In the genomic region with DNA sequence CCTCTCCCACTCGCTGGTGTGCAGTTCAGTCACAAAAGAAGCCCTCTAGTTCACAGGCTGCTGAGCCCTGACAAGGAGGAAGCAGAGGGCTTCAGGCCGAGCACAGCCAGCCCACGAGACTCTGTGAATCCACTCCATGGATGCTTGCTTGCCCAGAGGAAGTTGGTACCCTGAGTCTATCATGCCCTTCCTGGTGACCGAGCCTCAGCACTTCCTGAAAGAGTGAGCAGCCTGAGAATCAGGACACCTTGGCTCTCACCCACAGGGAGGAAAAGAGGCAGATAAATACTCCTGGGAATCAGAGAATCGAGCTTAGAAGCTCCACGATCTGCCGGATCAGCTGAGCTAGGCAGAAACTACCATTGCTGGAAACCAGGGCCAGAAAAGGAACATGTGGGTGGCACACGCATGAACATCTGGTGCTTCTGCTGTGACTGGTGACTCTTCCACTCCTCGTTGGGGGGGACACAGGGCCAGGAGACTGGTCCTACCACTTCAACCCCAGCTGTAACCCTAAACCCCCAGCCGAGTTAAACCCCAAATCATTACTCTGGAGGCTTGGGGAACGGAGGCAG, we compare ENCODE assay signal across 9 cellular contexts.
A peak's percentile ranks its signal among the peaks of the same experiment; 100 is the strongest.
DNase-seq lines count a peak whose midpoint lies in the region; ATAC-seq, FAIRE-seq and TF ChIP-seq lines count a peak whose summit lies in the region.
"Had no signal": no experiment of that assay in that cellular context is flagged by ENCODE, and none has a peak within 500 bp of the region (broad histone marks: within the 10 kb centered on the region; RNA-seq: fewer than 3 reads in every experiment).

No MANE protein-coding gene starts in this region.

- no peaks in the 10 kb centered on the region for H3K9me3 ChIP-seq in K562 (replicated peaks; ENCODE audit: control insufficient read depth, insufficient read depth, low read depth, low read length)
- H3K9me3 ChIP-seq in mesenchymal stem cell (ENCODE audit: control insufficient read depth, low read length), result no peaks in the 10 kb centered on the region

- no peak overlapping the region for H4K91ac ChIP-seq in mesenchymal stem cell (ENCODE audit: low read length)

- peaks cover 39% of the 10 kb centered on the region for H3K27me3 Mint-ChIP-seq in activated CD4-positive, alpha-beta T cell treated with anti-CD3 and anti-CD28 coated beads for 36 hours

- peak overlapping the region in 1 of 2 experiments; percentile 0 for H3K18ac ChIP-seq in mesenchymal stem cell (ENCODE audit: low read depth in 1 of 2, low read length in 2 of 2)

- H3K4me3 ChIP-seq in AG04449 (ENCODE audit: low read depth, low read length), result peak overlapping the region; percentile 30
- no peak overlapping the region for H3K4me3 ChIP-seq in H7 (ENCODE audit: insufficient read depth, low read depth, low read length)
- no peak overlapping the region for H3K4me3 ChIP-seq in K562
- H3K4me3 ChIP-seq in mesenchymal stem cell (ENCODE audit: insufficient read depth in 1 of 2, low read depth in 1 of 2, low read length in 2 of 2), result peak overlapping the region in 1 of 2 experiments; percentile 72

- H2BK12ac ChIP-seq in mesenchymal stem cell (ENCODE audit: low read length in 2 of 2), result no peak overlapping the region

- TF ChIP-seq EP300 in K562 (IDR thresholded peaks at IDR 0.05; ENCODE audit: low read length), result no peak

- no peak overlapping the region for H3K27ac Mint-ChIP-seq in activated CD4-positive, alpha-beta T cell treated with anti-CD3 and anti-CD28 coated beads for 36 hours

- FAIRE-seq in K562 (lab: Jason Lieb, UNC), result no peak

- H3K36me3 Mint-ChIP-seq in activated CD4-positive, alpha-beta T cell treated with anti-CD3 and anti-CD28 coated beads for 36 hours (ENCODE audit: low read depth), result no peaks in the 10 kb centered on the region

- 1% methylated on average over 11 of the region's 11 CpGs for WGBS in K562 (ENCODE audit: insufficient coverage, low coverage, missing lambda C conversion rate)
- WGBS in mesenchymal stem cell, result 77% methylated on average over 10 of the region's 11 CpGs

- no peak for TF ChIP-seq RAD21 in K562 (CRISPR knock-in tag; conservative IDR thresholded peaks at IDR 0.05 in 1 of 2, IDR thresholded peaks at IDR 0.05 in 1 of 2)

- H3K23ac ChIP-seq in mesenchymal stem cell (ENCODE audit: low read length in 2 of 2), result no peak overlapping the region

- H3K36me3 ChIP-seq in H7 (replicated peaks; ENCODE audit: control insufficient read depth, insufficient read depth, low read length), result no peaks in the 10 kb centered on the region
- no peaks in the 10 kb centered on the region for H3K36me3 ChIP-seq in K562 (ENCODE audit: control insufficient read depth, insufficient read depth, low read length)
- no peaks in the 10 kb centered on the region for H3K36me3 ChIP-seq in mesenchymal stem cell (ENCODE audit: control insufficient read depth in 1 of 2, insufficient read depth in 2 of 2, low read depth in 1 of 2, low read length in 2 of 2)

- no peak overlapping the region for H3K14ac ChIP-seq in mesenchymal stem cell (ENCODE audit: low read length in 2 of 2)

- H2AFZ ChIP-seq in K562 (ENCODE audit: low read depth, low read length), result peak overlapping the region; percentile 56; the same call in 1 of the 2 replicates
- peak overlapping the region; percentile 64 for H2AFZ ChIP-seq in mesenchymal stem cell (ENCODE audit: low read depth, low read length)

- TF ChIP-seq CTCF in AG04449 (IDR thresholded peaks at IDR 0.05; ENCODE audit: insufficient read depth, low read length, missing control alignments) (no peak), K562 (IDR thresholded peaks at IDR 0.05 in 2 of 3, conservative IDR thresholded peaks at IDR 0.05 in 1 of 3; ENCODE audit: insufficient read depth in 2 of 3, low read depth in 1 of 3, low read length in 3 of 3) (no peak)

- no peak overlapping the region for H3K4me3 Mint-ChIP-seq in activated CD4-positive, alpha-beta T cell treated with anti-CD3 and anti-CD28 coated beads for 36 hours

- H3K9me1 ChIP-seq in K562 (ENCODE audit: control insufficient read depth, insufficient read depth, low read length), result no peaks in the 10 kb centered on the region

- no peak overlapping the region for H4K8ac ChIP-seq in mesenchymal stem cell (ENCODE audit: low read length)

- H4K20me1 ChIP-seq in K562 (replicated peaks; ENCODE audit: control insufficient read depth, insufficient read depth, low read length), result no peaks in the 10 kb centered on the region

- H3K4ac ChIP-seq in mesenchymal stem cell (ENCODE audit: low read depth in 1 of 2, low read length in 2 of 2), result no peak overlapping the region

- no peak for TF ChIP-seq POLR2A in K562 (conservative IDR thresholded peaks at IDR 0.05)

- peaks cover 2% of the 10 kb centered on the region for H3K4me1 Mint-ChIP-seq in activated CD4-positive, alpha-beta T cell treated with anti-CD3 and anti-CD28 coated beads for 36 hours

- peak; percentile 45 for ATAC-seq in K562
- ATAC-seq in activated CD4-positive, alpha-beta T cell treated with anti-CD3 and anti-CD28 coated beads for 36 hours, result no peak
- no peak for ATAC-seq in GM18858 (IDR thresholded peaks at IDR 0.05; ENCODE audit: unreplicated experiment)

- no peak overlapping the region for H2AK5ac ChIP-seq in mesenchymal stem cell (ENCODE audit: low read length, severe bottlenecking)

- in situ Hi-C loops in K562 (cut with MboI), result loop anchor here (25.0 kb wide), 1 partner anchor 1195 kb away; no protein-coding TSS in a partner anchor

- no TSS peak for BruUV-seq in K562 (replicated peaks; lab: Mats Ljungman, UMichigan)

- H3K27me3 ChIP-seq in H7 (ENCODE audit: control insufficient read depth, insufficient read depth, low read length) (peaks cover 14% of the 10 kb centered on the region), K562 (ENCODE audit: control insufficient read depth in 2 of 2, insufficient read depth in 2 of 2, low read length in 2 of 2) (peaks cover 0 to 19% of the 10 kb centered on the region in 2 experiments; a peak in 3 of 5 replicates), mesenchymal stem cell (ENCODE audit: control insufficient read depth in 1 of 2, insufficient read depth in 1 of 2, low read length in 2 of 2) (peaks cover 34 to 36% of the 10 kb centered on the region in 2 experiments)

- no peak overlapping the region for H3K27ac ChIP-seq in K562 (ENCODE audit: extremely low read depth, low read depth, low read length)
- H3K27ac ChIP-seq in mesenchymal stem cell (ENCODE audit: low read length, poor library complexity, severe bottlenecking), result no peak overlapping the region
- H3K27ac ChIP-seq: VCaP had no signal

- H3K9me3 Mint-ChIP-seq in activated CD4-positive, alpha-beta T cell treated with anti-CD3 and anti-CD28 coated beads for 36 hours (ENCODE audit: low read depth), result no peaks in the 10 kb centered on the region

- H3K79me1 ChIP-seq in mesenchymal stem cell (replicated peaks; ENCODE audit: low read length, poor library complexity, severe bottlenecking), result no peaks in the 10 kb centered on the region

- H3K79me2 ChIP-seq in K562 (ENCODE audit: control insufficient read depth, insufficient read depth, low read length), result no peaks in the 10 kb centered on the region

- intact Hi-C loops in K562 (cut with micrococcal nuclease), result loop anchor here (1.0 to 10.0 kb wide), 2 partner anchors 553 to 1182 kb away; no protein-coding TSS in a partner anchor
- intact Hi-C loops in activated CD4-positive, alpha-beta T cell treated with anti-CD3 and anti-CD28 coated beads for 36 hours (cut with DNase I, micrococcal nuclease), result loop anchor here (2.0 to 10.0 kb wide), 3 partner anchors 40 to 554 kb away; no protein-coding TSS in a partner anchor

- CTCF ChIA-PET in AG04449 (lab: Yijun Ruan, JAX), result interaction anchor here (0.5 to 12.3 kb wide), 51 partner anchors 10 to 962 kb away, joined by 3 to 164 read pairs (median 5); no protein-coding TSS in a partner anchor
- CTCF ChIA-PET in K562 (lab: Yijun Ruan, JAX; ENCODE audit: low intra/inter-chr PET ratio), result interaction anchor here (0.9 kb wide), 1 partner anchor 553 kb away, joined by 3 read pairs; no protein-coding TSS in a partner anchor
- CTCF ChIA-PET in activated CD4-positive, alpha-beta T cell treated with anti-CD3 and anti-CD28 coated beads for 36 hours (lab: Charles Lee), result interaction anchor here (0.6 to 1.2 kb wide), 4 partner anchors 41 to 1228 kb away, joined by 3 to 4 read pairs (median 3); no protein-coding TSS in a partner anchor

- no peak overlapping the region for H2BK15ac ChIP-seq in mesenchymal stem cell (ENCODE audit: low read depth, poor library complexity, severe bottlenecking)

- H2BK120ac ChIP-seq in mesenchymal stem cell (ENCODE audit: low read depth, low read length), result no peak overlapping the region

- H3K4me2 ChIP-seq in K562 (ENCODE audit: insufficient read depth, low read length), result peak overlapping the region; percentile 15
- peak overlapping the region; percentile 41 for H3K4me2 ChIP-seq in mesenchymal stem cell (ENCODE audit: low read length, poor library complexity, severe bottlenecking)

- no peak overlapping the region for H3K9ac ChIP-seq in K562 (ENCODE audit: insufficient read depth in 1 of 2, low read depth in 2 of 2, low read length in 2 of 2)
- peak overlapping the region; percentile 79 for H3K9ac ChIP-seq in mesenchymal stem cell (ENCODE audit: low read length)

- H3K4me1 ChIP-seq in K562 (replicated peaks in 1 of 2; ENCODE audit: control insufficient read depth in 2 of 2, insufficient read depth in 2 of 2, low read length in 2 of 2) (peaks cover 0 to 6% of the 10 kb centered on the region in 2 experiments; a peak in 1 of 5 replicates), mesenchymal stem cell (ENCODE audit: control insufficient read depth, insufficient read depth, low read depth, low read length) (peaks cover 10% of the 10 kb centered on the region)

- H2BK5ac ChIP-seq in mesenchymal stem cell (ENCODE audit: low read depth, low read length, poor library complexity, severe bottlenecking), result no peak overlapping the region

- DNase-seq in AG04449 (ENCODE audit: low read depth, low spot score) (no peak), H7 (peak; percentile 28), K562 (ENCODE audit: extremely low read depth in 1 of 4, low spot score in 3 of 4) (no peak), mesenchymal stem cell (no peak), SHP77 (lab: John Stamatoyannopoulos, UW) (no peak), NCI-H1930 (lab: John Stamatoyannopoulos, UW) (no peak)
- DNase-seq in activated CD4-positive, alpha-beta T cell treated with anti-CD3 and anti-CD28 coated beads for 36 hours, result no peak

- POLR2A ChIA-PET in AG04449 (lab: Yijun Ruan, JAX) (no interaction called here), K562 (lab: Yijun Ruan, JAX) (interaction anchor here (0.5 kb wide), 1 partner anchor 42 kb away, joined by 3 read pairs; no protein-coding TSS in a partner anchor)
- POLR2A ChIA-PET in activated CD4-positive, alpha-beta T cell treated with anti-CD3 and anti-CD28 coated beads for 36 hours (lab: Charles Lee), result no interaction called here
